10 cellular contexts compared by ENCODE assay signal in genomic region chr7:80047856-80048459, GRCh38.
DNase-seq lines count a peak whose midpoint lies in the region; ATAC-seq and TF ChIP-seq lines count a peak whose summit lies in the region.
"Had no signal": no experiment of that assay in that cellular context is flagged by ENCODE, and none has a peak within 500 bp of the region (broad histone marks: within the 10 kb centered on the region; RNA-seq: fewer than 3 reads in every experiment).

No MANE protein-coding gene starts in this region.

- TF ChIP-seq EP300 in Ishikawa (IDR thresholded peaks at IDR 0.05; ENCODE audit: borderline replicate concordance) (no peak), SK-N-SH (IDR thresholded peaks at IDR 0.05; ENCODE audit: borderline replicate concordance in 1 of 2, low read depth in 1 of 2, low read length in 1 of 2) (no peak)

- H4K20me1 ChIP-seq in SK-N-SH (ENCODE audit: insufficient read depth): no peaks in the 10 kb centered on the region

- ATAC-seq in right lobe of liver (no peak), HG02678 (IDR thresholded peaks at IDR 0.05; ENCODE audit: unreplicated experiment) (no peak)

- peak; percentile 31 for DNase-seq in DMS153 treated with DMSO at 0.1 percent for 48 hours (lab: John Stamatoyannopoulos, UW; ENCODE audit: unreplicated experiment)
- DNase-seq in DMS153 (lab: John Stamatoyannopoulos, UW): no peak
- DNase-seq in SK-N-SH: peak; percentile 39
- no peak for DNase-seq in right lobe of liver
- no peak for DNase-seq in dedifferentiated amniotic fluid mesenchymal stem cell (ENCODE audit: extremely low spot score)
- DNase-seq in posterior cingulate gyrus: no peak
- DNase-seq: midbrain, T-helper 1 cell had no signal

- H3K9me2 ChIP-seq in SK-N-SH: no peaks in the 10 kb centered on the region

- TF ChIP-seq RAD21 in Ishikawa (IDR thresholded peaks at IDR 0.05; ENCODE audit: low read depth) (peak; percentile 50), SK-N-SH (IDR thresholded peaks at IDR 0.05; ENCODE audit: low read length) (peak; percentile 70)

- WGBS in SK-N-SH (ENCODE audit: low lambda C conversion rate): 28% methylated on average over 1 of the region's 1 CpG
- 24% methylated on average over 1 of the region's 1 CpG for WGBS in right lobe of liver (ENCODE audit: insufficient coverage, low coverage, low lambda C conversion rate, missing lambda C conversion rate)

- no peaks in the 10 kb centered on the region for H3K79me2 ChIP-seq in SK-N-SH (ENCODE audit: insufficient read depth)

- no peaks in the 10 kb centered on the region for H3K27me3 ChIP-seq in SK-N-SH (ENCODE audit: insufficient read depth)
- no peaks in the 10 kb centered on the region for H3K27me3 ChIP-seq in right lobe of liver

- intact Hi-C loops in right lobe of liver (cut with DNase I): no loop called here
- intact Hi-C loops in posterior cingulate gyrus (cut with DNase I): no loop called here

- CTCF ChIA-PET in SK-N-SH (lab: Yijun Ruan, JAX): interaction anchor here (0.6 to 5.7 kb wide), 56 partner anchors 9 to 1960 kb away, joined by 3 to 92 read pairs (median 4); no protein-coding TSS in a partner anchor

- H3K4me3 ChIP-seq in SK-N-SH (ENCODE audit: low read depth in 2 of 2, low read length in 1 of 2) (no peak overlapping the region), right lobe of liver (no peak overlapping the region)

- peak; percentile 89 for TF ChIP-seq CTCF in SK-N-SH (IDR thresholded peaks at IDR 0.05)
- peak in 3 of 4 donors; percentile 24 to 26 (median 26) for TF ChIP-seq CTCF in right lobe of liver (IDR thresholded peaks at IDR 0.05)

- no peak overlapping the region for H3K27ac ChIP-seq in SK-N-SH (ENCODE audit: low read depth in 2 of 2, low read length in 1 of 2)
- no peak overlapping the region for H3K27ac ChIP-seq in right lobe of liver

- H3K4me2 ChIP-seq in SK-N-SH: no peak overlapping the region

- no peak for TF ChIP-seq POLR2A in right lobe of liver (IDR thresholded peaks at IDR 0.05)

- H2AFZ ChIP-seq in SK-N-SH (ENCODE audit: low read depth): no peak overlapping the region

- no peaks in the 10 kb centered on the region for H3F3A ChIP-seq in SK-N-SH (replicated peaks; ENCODE audit: insufficient read depth)

- no peak overlapping the region for H3K9ac ChIP-seq in SK-N-SH

- POLR2A ChIA-PET in SK-N-SH (lab: Yijun Ruan, JAX): no interaction called here

- H3K9me3 ChIP-seq in SK-N-SH (no peaks in the 10 kb centered on the region), right lobe of liver (no peaks in the 10 kb centered on the region)

- no peaks in the 10 kb centered on the region for H3K4me1 ChIP-seq in SK-N-SH (ENCODE audit: control insufficient read depth in 1 of 2, insufficient read depth in 2 of 2, low read depth in 1 of 2, low read length in 1 of 2)
- H3K4me1 ChIP-seq in right lobe of liver: no peaks in the 10 kb centered on the region

- H3K36me3 ChIP-seq in SK-N-SH (replicated peaks in 1 of 2; ENCODE audit: control insufficient read depth in 1 of 2, insufficient read depth in 2 of 2, low read length in 1 of 2): no peaks in the 10 kb centered on the region
- no peaks in the 10 kb centered on the region for H3K36me3 ChIP-seq in right lobe of liver

TF ChIP-seq in Ishikawa, 13 proteins besides CTCF, POLR2A, EP300 and RAD21:
- no peak for TF ChIP-seq YY1 (IDR thresholded peaks at IDR 0.05; ENCODE audit: low read depth)
- TF ChIP-seq TEAD4 (IDR thresholded peaks at IDR 0.05): no peak
- TF ChIP-seq USF1 (IDR thresholded peaks at IDR 0.05): no peak
- TF ChIP-seq EGR1 (IDR thresholded peaks at IDR 0.05): no peak
- no peak for TF ChIP-seq CEBPB (IDR thresholded peaks at IDR 0.05)
- no peak for TF ChIP-seq MAX (IDR thresholded peaks at IDR 0.05)
- no peak for TF ChIP-seq CREB1 (IDR thresholded peaks at IDR 0.05; ENCODE audit: low read depth)
- no peak for TF ChIP-seq TAF1 (IDR thresholded peaks at IDR 0.05; ENCODE audit: low read depth)
- no peak for TF ChIP-seq TCF12 (IDR thresholded peaks at IDR 0.05; ENCODE audit: low read depth)
- TF ChIP-seq NFIC (IDR thresholded peaks at IDR 0.05): no peak

TF ChIP-seq in SK-N-SH, 30 proteins besides CTCF, POLR2A, EP300 and RAD21:
- TF ChIP-seq SMC3 (IDR thresholded peaks at IDR 0.05; ENCODE audit: low read depth, low read length): peak; percentile 38
- TF ChIP-seq ZBTB33 (IDR thresholded peaks at IDR 0.05; ENCODE audit: borderline replicate concordance, low read depth): no peak
TF ChIP-seq in SK-N-SH: peak in this region for 1.

Comparison
In these comparisons a context has a peak if more than half of its experiments do, and no peak if none do; other contexts are left out.
1. DNase-seq: peak in DMS153 treated with DMSO at 0.1 percent for 48 hours (single experiment) and SK-N-SH (single experiment); none in DMS153 (single experiment), right lobe of liver (0 of 3), dedifferentiated amniotic fluid mesenchymal stem cell (single experiment) and posterior cingulate gyrus (0 of 10).